22 cellular contexts compared by ENCODE assay signal in genomic region chr6:135102191-135102590, GRCh38.
"Had no signal": no experiment of that assay in that cellular context is flagged by ENCODE, and none has a peak within 500 bp of the region (broad histone marks: within the 10 kb centered on the region; RNA-seq: fewer than 3 reads in every experiment).

No MANE protein-coding gene starts in this region.

- FAIRE-seq: astrocyte, TTC549 had no signal

- H3K27me3 Mint-ChIP-seq: activated CD4-positive, alpha-beta memory T cell treated with anti-CD3 and anti-CD28 coated beads for 36 hours; activated T-helper 17 cell treated with anti-CD3 and anti-CD28 coated beads, Interleukin-2, amount 50 U/mL, for 72 hours; naive B cell; stimulated activated naive CD8-positive, alpha-beta T cell treated with anti-CD3 and anti-CD28 coated beads, Interleukin-15, Interleukin-2, amounts not matched to agents 100 ng/mL and 50 ng/mL, for 24 hours had no signal

- H3K27ac Mint-ChIP-seq: activated T-helper 17 cell treated with anti-CD3 and anti-CD28 coated beads, Interleukin-2, amount 50 U/mL, for 72 hours; memory B cell; stimulated activated naive CD8-positive, alpha-beta T cell treated with anti-CD3 and anti-CD28 coated beads, Interleukin-15, Interleukin-2, amounts not matched to agents 100 ng/mL and 50 ng/mL, for 24 hours had no signal

- H3K36me3 ChIP-seq: adrenal gland, breast epithelium, heart left ventricle, ovary, suprapubic skin, vagina had no signal

- DNase-seq: adrenal gland; foreskin melanocyte; heart left ventricle; kidney glomerular epithelial cell; left ventricle myocardium superior; ovary; psoas muscle; right cardiac atrium; stimulated activated CD4-positive, alpha-beta T cell treated with anti-CD3 and anti-CD28 coated beads, Interleukin-2, amount 100 ng/mL, for 24 hours; trophoblast cell had no signal

- H3K9me3 ChIP-seq: adrenal gland, breast epithelium, heart left ventricle, ovary, psoas muscle, suprapubic skin, vagina had no signal

- H3K4me3 ChIP-seq: adrenal gland, breast epithelium, coronary artery, heart left ventricle, ovary, psoas muscle, suprapubic skin, vagina had no signal

- H3K36me3 Mint-ChIP-seq: immature natural killer cell, memory B cell, naive B cell had no signal

- H3K9me3 Mint-ChIP-seq: activated CD4-positive, alpha-beta memory T cell treated with anti-CD3 and anti-CD28 coated beads for 36 hours; activated T-helper 17 cell treated with anti-CD3 and anti-CD28 coated beads, Interleukin-2, amount 50 U/mL, for 72 hours; memory B cell; stimulated activated naive CD8-positive, alpha-beta T cell treated with anti-CD3 and anti-CD28 coated beads, Interleukin-15, Interleukin-2, amounts not matched to agents 100 ng/mL and 50 ng/mL, for 24 hours had no signal

- H3K4me3 Mint-ChIP-seq: activated CD4-positive, alpha-beta memory T cell treated with anti-CD3 and anti-CD28 coated beads for 36 hours; activated T-helper 17 cell treated with anti-CD3 and anti-CD28 coated beads, Interleukin-2, amount 50 U/mL, for 72 hours; immature natural killer cell; memory B cell had no signal

- H3K4me1 ChIP-seq: adrenal gland, breast epithelium, heart left ventricle, psoas muscle, suprapubic skin, vagina had no signal

- H3K27me3 ChIP-seq: breast epithelium, ovary, suprapubic skin, vagina had no signal

- H3K27ac ChIP-seq: adrenal gland, breast epithelium, coronary artery, heart left ventricle, ovary, psoas muscle, suprapubic skin, vagina had no signal

- H3K4me1 Mint-ChIP-seq: memory B cell had no signal

- ATAC-seq: activated T-helper 17 cell treated with anti-CD3 and anti-CD28 coated beads, Interleukin-2, amount 50 U/mL, for 72 hours; heart left ventricle; left ventricle myocardium superior; psoas muscle; right cardiac atrium had no signal
